ENCODE assay signal across 11 cellular contexts in the genomic region with DNA sequence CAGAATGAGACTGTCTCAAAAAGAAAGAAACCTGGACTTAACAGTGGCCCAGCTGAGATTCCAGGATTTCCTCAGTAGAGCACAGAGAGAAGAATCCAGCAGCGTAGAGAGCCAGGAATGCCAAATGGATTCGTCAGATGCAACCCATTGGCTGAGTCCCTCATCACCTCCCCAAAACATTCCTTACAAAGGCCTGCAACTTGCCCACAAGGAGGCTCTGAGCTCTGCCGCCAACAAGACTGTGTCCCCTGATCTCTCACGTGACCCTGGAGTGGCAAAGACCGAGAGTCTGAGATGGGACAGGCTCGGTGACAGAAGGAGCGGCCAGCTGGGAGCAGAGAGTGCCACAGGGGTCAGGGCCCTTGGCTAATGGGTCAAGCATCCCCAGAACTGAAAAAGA. TPM values are rescaled to one million over a fixed set of nuclear protein-coding genes. Genes with fewer than 3 reads are reported as not detected.
DNase-seq lines count a peak whose midpoint lies in the region; TF ChIP-seq lines count a peak whose summit lies in the region.
"Had no signal": no experiment of that assay in that cellular context is flagged by ENCODE, and none has a peak within 500 bp of the region (broad histone marks: within the 10 kb centered on the region; RNA-seq: fewer than 3 reads in every experiment).

No MANE protein-coding gene starts in this region.

- H3K4me3 ChIP-seq in stomach smooth muscle (ENCODE audit: low read length in 2 of 2) (no peak overlapping the region), spleen (no peak overlapping the region)

- no peak overlapping the region for H3K23ac ChIP-seq in H9 (ENCODE audit: insufficient read length, low read depth, low read length)

- H3K36me3 ChIP-seq in stomach smooth muscle (ENCODE audit: control insufficient read depth in 2 of 2, insufficient read depth in 2 of 2, low read length in 2 of 2) (no peaks in the 10 kb centered on the region), spleen (no peaks in the 10 kb centered on the region)

- no peak overlapping the region for H3K4me2 ChIP-seq in H9 (ENCODE audit: insufficient read depth, insufficient read length, low read length)

- TF ChIP-seq POLR2A in spleen (IDR thresholded peaks at IDR 0.05), result no peak

- H2BK12ac ChIP-seq in H9 (ENCODE audit: insufficient read length, low read depth, low read length), result no peak overlapping the region

- no peak overlapping the region for H4K5ac ChIP-seq in H9 (ENCODE audit: insufficient read length, low read depth, low read length)

- H3K18ac ChIP-seq in H9 (ENCODE audit: insufficient read length, low read depth, low read length), result no peak overlapping the region

- H2AK5ac ChIP-seq in H9 (ENCODE audit: insufficient read length, low read length), result no peak overlapping the region

- peak overlapping the region in 1 of 3 experiments; percentile 84; a peak in 1 of 7 replicates for H3K27ac Mint-ChIP-seq in H9
- H3K27ac Mint-ChIP-seq: dendritic cell treated with granulocyte-macrophage colony-stimulating factor and Interleukin-4, amounts not matched to agents 40 ng/mL and 50 ng/mL, for 4 days had no signal

- intact Hi-C loops in spleen (cut with DNase I; ENCODE audit: low total_unique reads), result no loop called here

- TF ChIP-seq CTCF in H9 (conservative IDR thresholded peaks at IDR 0.05) (peak; percentile 31; the same call in 1 of the 3 replicates), spleen (IDR thresholded peaks at IDR 0.05 in 8 of 11, conservative IDR thresholded peaks at IDR 0.05 in 3 of 11) (peak in 1 of 11 experiments; percentile 12)

- WGBS in H9 (ENCODE audit: extremely low coverage, insufficient read length, low lambda C conversion rate), result no CpG with 5 or more reads among the region's 7 CpGs
- 60 to 91% (median 82%) methylated on average over 6 to 7 of the region's 7 CpGs for WGBS in spleen, 5 donors

- H3K4me1 ChIP-seq in H9 (ENCODE audit: insufficient read depth, low read length) (no peaks in the 10 kb centered on the region; the same call in 1 of the 2 replicates), stomach smooth muscle (ENCODE audit: control insufficient read depth, insufficient read depth, low read length) (peaks cover 33% of the 10 kb centered on the region), spleen (peaks cover 32 to 64% (median 56%) of the 10 kb centered on the region in 6 donors)

- no peak overlapping the region for H3K4ac ChIP-seq in H9 (ENCODE audit: low read depth, low read length)

- H3K4me1 Mint-ChIP-seq in H9, result peaks cover 15 to 24% of the 10 kb centered on the region in 2 experiments

- H3K9ac ChIP-seq in H9 (ENCODE audit: extremely low read depth, insufficient read length, low read length) (no peak overlapping the region), stomach smooth muscle (ENCODE audit: low read length in 2 of 2) (no peak overlapping the region)

- peak; percentile 95 for DNase-seq in H9
- DNase-seq in amniotic epithelial cell (ENCODE audit: low read depth), result peak; percentile 94
- DNase-seq in iPS DF 19.7 (ENCODE audit: low read depth, low spot score), result peak; percentile 74
- no peak for DNase-seq in GDM1 (lab: John Stamatoyannopoulos, UW)
- no peak for DNase-seq in spleen
- DNase-seq in stimulated activated CD4-positive, alpha-beta T cell treated with anti-CD3 and anti-CD28 coated beads, Interleukin-2, amount 100 ng/mL, for 24 hours, result no peak
- no peak for DNase-seq in NCI-H2029 treated with DMSO at 0.1 percent for 48 hours (lab: John Stamatoyannopoulos, UW)
- DNase-seq: GOT3; stimulated activated CD4-positive, alpha-beta T cell treated with anti-CD3 and anti-CD28 coated beads, Interleukin-4, amount 100 ng/mL, for 24 hours had no signal

- no peaks in the 10 kb centered on the region for H4K20me1 ChIP-seq in H9 (ENCODE audit: control insufficient read depth, insufficient read depth, insufficient read length)

- no peaks in the 10 kb centered on the region for H3K79me1 ChIP-seq in H9 (ENCODE audit: insufficient read depth, low read depth, low read length, poor library complexity, severe bottlenecking)

- no peak overlapping the region for H3K56ac ChIP-seq in H9 (ENCODE audit: insufficient read length, low read depth, low read length)

- no peaks in the 10 kb centered on the region for H3K79me2 ChIP-seq in H9 (ENCODE audit: insufficient read depth, low read length)

- no peak overlapping the region for H2BK120ac ChIP-seq in H9 (ENCODE audit: low read depth, low read length, poor library complexity, severe bottlenecking)

- H3K4me3 Mint-ChIP-seq in H9, result no peak overlapping the region
- H3K4me3 Mint-ChIP-seq: dendritic cell treated with granulocyte-macrophage colony-stimulating factor and Interleukin-4, amounts not matched to agents 40 ng/mL and 50 ng/mL, for 4 days had no signal

- H3K14ac ChIP-seq in H9 (ENCODE audit: insufficient read depth, low read length), result no peak overlapping the region

- H3K9me3 ChIP-seq in H9 (ENCODE audit: control insufficient read depth, low read depth, low read length) (no peaks in the 10 kb centered on the region), stomach smooth muscle (ENCODE audit: control insufficient read depth in 2 of 2, low read length in 2 of 2) (no peaks in the 10 kb centered on the region), spleen (no peaks in the 10 kb centered on the region)

- no peaks in the 10 kb centered on the region for H3K27me3 ChIP-seq in H9 (ENCODE audit: insufficient read depth, low read length)
- H3K27me3 ChIP-seq in stomach smooth muscle (ENCODE audit: control insufficient read depth in 1 of 2, insufficient read depth in 2 of 2, low read length in 2 of 2), result peaks cover 0 to 3% of the 10 kb centered on the region in 2 donors
- H3K27me3 ChIP-seq in spleen (replicated peaks in 1 of 7), result peaks cover 0 to 21% (median 0%) of the 10 kb centered on the region in 7 donors

- H3K27ac ChIP-seq in H9 (ENCODE audit: insufficient read length, low read depth, low read length) (no peak overlapping the region), stomach smooth muscle (ENCODE audit: low read length) (peak overlapping the region; percentile 60), spleen (peak overlapping the region in 2 of 8 donors; percentile 15 to 18)

- no peak overlapping the region for H2BK15ac ChIP-seq in H9 (ENCODE audit: low read depth, low read length)

- no peak overlapping the region for H3T11ph ChIP-seq in H9 (ENCODE audit: low read length)

- H4K8ac ChIP-seq in H9 (replicated peaks; ENCODE audit: insufficient read length, low read depth, low read length), result no peak overlapping the region

- H4K91ac ChIP-seq in H9 (ENCODE audit: insufficient read length, low read depth, low read length), result no peak overlapping the region

- peaks cover 46% of the 10 kb centered on the region for H3K27me3 Mint-ChIP-seq in H9 (ENCODE audit: low read depth)

- no peaks in the 10 kb centered on the region for H3K9me3 Mint-ChIP-seq in H9
- H3K9me3 Mint-ChIP-seq: dendritic cell treated with granulocyte-macrophage colony-stimulating factor and Interleukin-4, amounts not matched to agents 40 ng/mL and 50 ng/mL, for 4 days had no signal

- H3K36me3 Mint-ChIP-seq in H9 (ENCODE audit: insufficient read depth in 1 of 3, low read depth in 3 of 3), result no peaks in the 10 kb centered on the region

- no peak overlapping the region for H2AFZ ChIP-seq in H9 (ENCODE audit: low read length)

- H3K23me2 ChIP-seq in H9 (ENCODE audit: insufficient read length, low read depth, low read length, poor library complexity, severe bottlenecking), result no peaks in the 10 kb centered on the region

- H2BK20ac ChIP-seq in H9 (ENCODE audit: low read depth, low read length, poor library complexity, severe bottlenecking), result no peak overlapping the region

- no peak overlapping the region for H2BK5ac ChIP-seq in H9 (ENCODE audit: insufficient read length, low read length)

RNA-seq across cellular contexts. Expression of gene CHMP6, which starts 6.9 kb away (rescaled TPM):
- total RNA-seq in H9 (2021) (23.4 and 25.0 TPM in 2 replicates), spleen (10 to 100 TPM; 23.0 to 35.7 (median 31.5) TPM)
- 10 to 100 TPM; 24.0 to 41.1 (median 25.4) TPM for polyA plus RNA-seq in spleen

RNA-seq across cellular contexts. Expression of gene BAIAP2, which starts 50.2 kb away (rescaled TPM):
- total RNA-seq in H9 (2021) (26.7 and 27.8 TPM in 2 replicates), spleen (10 to 100 TPM; 12.7 to 33.2 (median 23.4) TPM)
- polyA plus RNA-seq in spleen, result 10 to 100 TPM in 1 of 3 donors, 1 to 10 TPM in 2; 2.8 to 11.8 (median 4.4) TPM

Comparison
In these comparisons a context has a peak if more than half of its experiments do, and no peak if none do; other contexts are left out.
1. DNase-seq: peak in H9 (single experiment), amniotic epithelial cell (single experiment) and iPS DF 19.7 (single experiment); none in GDM1 (single experiment), spleen (single experiment), stimulated activated CD4-positive, alpha-beta T cell treated with anti-CD3 and anti-CD28 coated beads, Interleukin-2, amount 100 ng/mL, for 24 hours (0 of 2) and NCI-H2029 treated with DMSO at 0.1 percent for 48 hours (single experiment).